ENCODE assay signal across 5 cellular contexts in the genomic region with DNA sequence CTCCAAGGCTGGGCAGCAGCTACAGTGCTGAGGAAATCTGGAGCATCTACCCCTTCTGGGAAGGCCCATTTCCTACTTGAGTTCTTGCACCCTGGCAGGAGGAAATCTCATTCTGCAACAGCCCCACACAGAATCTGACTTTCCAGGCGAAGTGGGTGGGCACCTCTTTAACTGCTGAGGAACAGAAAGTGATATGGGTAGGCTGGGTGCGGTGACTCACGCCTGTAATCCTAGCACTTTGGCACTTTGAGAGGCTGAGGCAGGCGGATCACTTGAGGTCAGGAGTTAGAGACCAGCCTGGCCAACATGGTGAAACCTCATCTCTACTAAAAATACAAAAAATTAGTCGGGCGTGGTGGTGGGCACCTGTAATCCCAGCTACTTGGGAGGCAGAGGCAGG. TPM values are rescaled to one million over a fixed set of nuclear protein-coding genes. Genes with fewer than 3 reads are reported as not detected.
"Had no signal": no experiment of that assay in that cellular context is flagged by ENCODE, and none has a peak within 500 bp of the region (broad histone marks: within the 10 kb centered on the region; RNA-seq: fewer than 3 reads in every experiment).

No MANE protein-coding gene starts in this region.

RNA-seq across cellular contexts. Expression of a gene that starts 23.6 kb away (rescaled TPM):
- total RNA-seq: HepG2, HT-29, HT1080, IMR-90, K562 had no signal
- polyA plus RNA-seq: HepG2, IMR-90 had no signal
